8 cellular contexts compared by ENCODE assay signal in the genomic region with DNA sequence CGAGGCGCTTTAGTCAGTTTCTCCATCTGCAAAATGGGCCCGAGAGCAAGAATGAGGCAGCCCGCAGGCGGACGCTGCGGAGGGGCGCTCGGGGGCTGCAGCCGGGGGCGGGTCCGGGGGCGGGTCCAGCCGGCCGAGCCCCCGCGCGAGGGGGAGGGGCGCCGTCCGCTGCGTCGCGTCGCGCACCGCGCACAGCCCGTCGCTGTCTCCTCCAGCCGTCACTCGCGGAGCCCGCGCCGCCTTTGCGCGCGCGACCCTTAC. TPM values are rescaled to one million over a fixed set of nuclear protein-coding genes. Genes with fewer than 3 reads are reported as not detected.
DNase-seq lines count a peak whose midpoint lies in the region; ATAC-seq and TF ChIP-seq lines count a peak whose summit lies in the region.

No MANE protein-coding gene starts in this region.

- peak overlapping the region; percentile 66 to 87 (median 84) for H3K4me3 ChIP-seq in skeletal muscle tissue (ENCODE audit: low read length in 3 of 3)

- H3K9me3 Mint-ChIP-seq in activated B cell treated with CpG ODN at 0.5 μM for 24 hours, result peaks cover 5% of the 10 kb centered on the region

- H3K4me1 Mint-ChIP-seq in activated B cell treated with CpG ODN at 0.5 μM for 24 hours, result peaks cover 20% of the 10 kb centered on the region

- no peak for TF ChIP-seq CTCF in activated B cell treated with CpG ODN at 0.5 μM for 24 hours (IDR thresholded peaks at IDR 0.05)

- CTCF ChIA-PET in HEK293T (lab: Yijun Ruan, JAX), result no interaction called here
- CTCF ChIA-PET in activated B cell treated with CpG ODN at 0.5 μM for 24 hours (lab: Charles Lee), result no interaction called here

- no peaks in the 10 kb centered on the region for H3K9me3 ChIP-seq in skeletal muscle tissue (ENCODE audit: control insufficient read depth in 3 of 3, low read length in 3 of 3)

- intact Hi-C loops in activated B cell treated with CpG ODN at 0.5 μM for 24 hours (cut with micrococcal nuclease), result loop anchor here (1.0 to 5.0 kb wide), 4 partner anchors 161 to 691 kb away; a partner anchor contains a TSS
- intact Hi-C loops in left ventricle myocardium superior (cut with micrococcal nuclease), result no loop called here

- peak overlapping the region; percentile 47 to 87 (median 68) for H3K9ac ChIP-seq in skeletal muscle tissue (ENCODE audit: low read depth in 1 of 3, low read length in 3 of 3)

- H3K36me3 ChIP-seq in skeletal muscle tissue (ENCODE audit: control insufficient read depth in 3 of 3, insufficient read depth in 3 of 3, low read length in 3 of 3), result no peaks in the 10 kb centered on the region

- peaks cover 11 to 21% (median 15%) of the 10 kb centered on the region in 3 donors for H3K4me1 ChIP-seq in skeletal muscle tissue (ENCODE audit: control insufficient read depth in 3 of 3, insufficient read depth in 3 of 3, low read length in 3 of 3)

- H3K4me3 Mint-ChIP-seq in activated B cell treated with CpG ODN at 0.5 μM for 24 hours, result peak overlapping the region; percentile 83

- POLR2A ChIA-PET in HEK293T (lab: Yijun Ruan, JAX) (interaction anchor here (0.7 to 1.4 kb wide), 2 partner anchors 8 to 18 kb away, joined by 3 read pairs; no protein-coding TSS in a partner anchor), activated B cell treated with CpG ODN at 0.5 μM for 24 hours (lab: Charles Lee) (interaction anchor here (1.9 kb wide), 1 partner anchor 114 kb away, joined by 5 read pairs; no protein-coding TSS in a partner anchor)

- H3K36me3 Mint-ChIP-seq in activated B cell treated with CpG ODN at 0.5 μM for 24 hours (ENCODE audit: low read depth), result no peaks in the 10 kb centered on the region

- H3K27ac Mint-ChIP-seq in activated B cell treated with CpG ODN at 0.5 μM for 24 hours, result no peak overlapping the region

- peak; percentile 88 for DNase-seq in D341Med (ENCODE audit: low spot score)
- peak; percentile 77 for DNase-seq in HEK293T (ENCODE audit: extremely low spot score)
- DNase-seq in activated B cell treated with CpG ODN at 0.5 μM for 24 hours, result no peak
- no peak for DNase-seq in left ventricle myocardium superior
- DNase-seq in activated CD8-positive, alpha-beta memory T cell treated with anti-CD3 and anti-CD28 coated beads, Interleukin-2, amount 50 U/mL, for 4 hours, result no peak
- DNase-seq in SK-N-DZ (ENCODE audit: low spot score), result no peak

- no peaks in the 10 kb centered on the region for H3K27me3 ChIP-seq in skeletal muscle tissue (ENCODE audit: control insufficient read depth in 3 of 3, insufficient read depth in 3 of 3, low read length in 3 of 3)

- peaks cover 3% of the 10 kb centered on the region for H3K27me3 Mint-ChIP-seq in activated B cell treated with CpG ODN at 0.5 μM for 24 hours

- H3K27ac ChIP-seq in skeletal muscle tissue (ENCODE audit: low read depth, low read length), result peak overlapping the region; percentile 77

- ATAC-seq in activated B cell treated with CpG ODN at 0.5 μM for 24 hours (ENCODE audit: low read depth) (peak; percentile 27), left ventricle myocardium superior (peak; percentile 66), HG03432 (IDR thresholded peaks at IDR 0.05; ENCODE audit: unreplicated experiment) (no peak)

TF ChIP-seq in HEK293T, 16 proteins besides CTCF, POLR2A, EP300 and RAD21:
- TF ChIP-seq TARDBP (IDR thresholded peaks at IDR 0.05) (no peak), BHLHE40 (IDR thresholded peaks at IDR 0.05; ENCODE audit: borderline replicate concordance) (no peak), NFRKB (IDR thresholded peaks at IDR 0.05) (no peak), ELF4 (IDR thresholded peaks at IDR 0.05) (no peak), ZNF384 (IDR thresholded peaks at IDR 0.05) (no peak), L3MBTL2 (conservative IDR thresholded peaks at IDR 0.05) (no peak), FOXA1 (IDR thresholded peaks at IDR 0.05) (no peak), SP1 (IDR thresholded peaks at IDR 0.05) (no peak), HDGF (IDR thresholded peaks at IDR 0.05; ENCODE audit: borderline replicate concordance) (no peak), LEF1 (IDR thresholded peaks at IDR 0.05; ENCODE audit: borderline replicate concordance) (no peak), SUZ12 (IDR thresholded peaks at IDR 0.05) (no peak), ARNT (IDR thresholded peaks at IDR 0.05) (no peak), FOXK2 (IDR thresholded peaks at IDR 0.05) (no peak), FOXM1 (IDR thresholded peaks at IDR 0.05; ENCODE audit: borderline replicate concordance) (no peak), CTBP1 (IDR thresholded peaks at IDR 0.05; ENCODE audit: borderline replicate concordance) (no peak)
- TF ChIP-seq, protein P1, sequence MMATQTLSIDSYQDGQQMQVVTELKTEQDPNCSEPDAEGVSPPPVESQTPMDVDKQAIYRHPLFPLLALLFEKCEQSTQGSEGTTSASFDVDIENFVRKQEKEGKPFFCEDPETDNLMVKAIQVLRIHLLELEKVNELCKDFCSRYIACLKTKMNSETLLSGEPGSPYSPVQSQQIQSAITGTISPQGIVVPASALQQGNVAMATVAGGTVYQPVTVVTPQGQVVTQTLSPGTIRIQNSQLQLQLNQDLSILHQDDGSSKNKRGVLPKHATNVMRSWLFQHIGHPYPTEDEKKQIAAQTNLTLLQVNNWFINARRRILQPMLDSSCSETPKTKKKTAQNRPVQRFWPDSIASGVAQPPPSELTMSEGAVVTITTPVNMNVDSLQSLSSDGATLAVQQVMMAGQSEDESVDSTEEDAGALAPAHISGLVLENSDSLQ (IDR thresholded peaks at IDR 0.05), result no peak

RNA-seq across cellular contexts. Expression of a gene that starts 0.3 kb away (rescaled TPM):
- total RNA-seq in activated B cell treated with CpG ODN at 0.5 μM for 24 hours (4.3 and 5.0 TPM in 2 replicates), left ventricle myocardium superior (5.2 TPM), skeletal muscle tissue (45.9 TPM)
- polyA plus RNA-seq in SK-N-DZ (2014; cell fraction: cytosol; rRNA removed), result 20.3 and 23.9 TPM in 2 replicates
- 39.3 and 44.0 TPM in 2 replicates for polyA plus RNA-seq in SK-N-DZ (2014; cell fraction: nucleus; rRNA removed)

RNA-seq across cellular contexts. Expression of a gene that starts 17.2 kb away (rescaled TPM):
- total RNA-seq in activated B cell treated with CpG ODN at 0.5 μM for 24 hours (not detected in 2 replicates), left ventricle myocardium superior (not detected), skeletal muscle tissue (not detected)
- polyA plus RNA-seq in SK-N-DZ (2014; cell fraction: cytosol; rRNA removed), result 0.57 TPM in 1 of 2 replicates, not detected in the other
- not detected in 2 replicates for polyA plus RNA-seq in SK-N-DZ (2014; cell fraction: nucleus; rRNA removed)

Comparison
In these comparisons a context has a peak if more than half of its experiments do, and no peak if none do; other contexts are left out.
1. DNase-seq: peak in D341Med (single experiment) and HEK293T (single experiment); none in activated B cell treated with CpG ODN at 0.5 μM for 24 hours (single experiment), left ventricle myocardium superior (single experiment), activated CD8-positive, alpha-beta memory T cell treated with anti-CD3 and anti-CD28 coated beads, Interleukin-2, amount 50 U/mL, for 4 hours (single experiment) and SK-N-DZ (single experiment).